In the genomic region with DNA sequence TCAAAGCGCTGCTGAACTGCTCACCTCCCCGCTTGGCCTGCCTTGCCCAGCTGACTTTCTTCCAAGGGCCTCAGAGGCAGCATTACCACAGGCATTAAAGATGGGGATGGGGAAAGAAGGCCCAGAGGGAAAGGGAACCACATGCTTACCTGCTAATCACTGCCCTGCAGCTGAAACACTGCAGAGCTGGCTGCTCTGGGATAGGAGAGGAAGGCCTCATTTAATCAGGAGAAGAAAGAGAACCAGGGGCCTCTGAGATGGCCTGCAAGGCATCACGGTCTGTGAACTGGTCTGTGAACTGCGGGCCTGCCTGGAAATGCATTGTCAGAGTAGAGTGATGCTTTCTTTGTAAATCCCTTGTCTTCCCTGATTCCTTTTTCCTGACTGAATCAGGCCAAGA, we compare ENCODE assay signal across 19 cellular contexts.
"Had no signal": no experiment of that assay in that cellular context is flagged by ENCODE, and none has a peak within 500 bp of the region (broad histone marks: within the 10 kb centered on the region; RNA-seq: fewer than 3 reads in every experiment).

No MANE protein-coding gene starts in this region.

- H3K9me3 Mint-ChIP-seq: activated naive CD8-positive, alpha-beta T cell treated with anti-CD3 and anti-CD28 coated beads, Interleukin-2, amount 10 ng/mL, durations not matched to agents 7 days and 5 days; neural crest cell had no signal

- H3K9me3 ChIP-seq: gastrocnemius medialis, heart right ventricle, left lung, ovary, sigmoid colon had no signal

- H3K36me3 ChIP-seq: brain microvascular endothelial cell, ovary had no signal

- H3K27me3 Mint-ChIP-seq: activated naive CD8-positive, alpha-beta T cell treated with anti-CD3 and anti-CD28 coated beads, Interleukin-2, amount 10 ng/mL, durations not matched to agents 7 days and 5 days had no signal

- H3K27ac ChIP-seq: brain microvascular endothelial cell, gastrocnemius medialis, heart right ventricle, left lung, ovary, sigmoid colon had no signal

- DNase-seq: activated CD4-positive, alpha-beta T cell treated with anti-CD3 and anti-CD28 coated beads for 1 hour; activated CD4-positive, alpha-beta T cell treated with anti-CD3 and anti-CD28 coated beads, Interleukin-2, amount 50 U/mL, for 4 hours; activated naive CD4-positive, alpha-beta T cell; activated naive CD8-positive, alpha-beta T cell treated with anti-CD3 and anti-CD28 coated beads, Interleukin-2, amount 10 ng/mL, durations not matched to agents 7 days and 5 days; activated T-cell treated with anti-CD3 and anti-CD28 coated beads for 4 hours; brain microvascular endothelial cell; dermis blood vessel endothelial cell; erythroblast; gastrocnemius medialis; heart right ventricle; left lung; mammary epithelial cell; ovary; sigmoid colon; stimulated activated CD4-positive, alpha-beta T cell treated with anti-CD3 and anti-CD28 coated beads, Interleukin-12 subunit alpha, Interleukin-12 subunit beta, amount 100 ng/mL, for 4 hours; stimulated activated CD4-positive, alpha-beta T cell treated with anti-CD3 and anti-CD28 coated beads, Interleukin-2, amount 100 ng/mL, for 24 hours; T-helper 1 cell; T1000 had no signal

- H3K4me3 ChIP-seq: gastrocnemius medialis, heart right ventricle, left lung, ovary, sigmoid colon had no signal

- H3K27ac Mint-ChIP-seq: activated naive CD8-positive, alpha-beta T cell treated with anti-CD3 and anti-CD28 coated beads, Interleukin-2, amount 10 ng/mL, durations not matched to agents 7 days and 5 days had no signal

- H3K27me3 ChIP-seq: brain microvascular endothelial cell, gastrocnemius medialis, heart right ventricle, left lung, ovary, sigmoid colon had no signal

- ATAC-seq: gastrocnemius medialis, heart right ventricle, left lung had no signal

- H3K4me3 Mint-ChIP-seq: activated naive CD8-positive, alpha-beta T cell treated with anti-CD3 and anti-CD28 coated beads, Interleukin-2, amount 10 ng/mL, durations not matched to agents 7 days and 5 days; neural crest cell had no signal
